Comparison of ENCODE assay signal across 1 cellular context in the genomic region with DNA sequence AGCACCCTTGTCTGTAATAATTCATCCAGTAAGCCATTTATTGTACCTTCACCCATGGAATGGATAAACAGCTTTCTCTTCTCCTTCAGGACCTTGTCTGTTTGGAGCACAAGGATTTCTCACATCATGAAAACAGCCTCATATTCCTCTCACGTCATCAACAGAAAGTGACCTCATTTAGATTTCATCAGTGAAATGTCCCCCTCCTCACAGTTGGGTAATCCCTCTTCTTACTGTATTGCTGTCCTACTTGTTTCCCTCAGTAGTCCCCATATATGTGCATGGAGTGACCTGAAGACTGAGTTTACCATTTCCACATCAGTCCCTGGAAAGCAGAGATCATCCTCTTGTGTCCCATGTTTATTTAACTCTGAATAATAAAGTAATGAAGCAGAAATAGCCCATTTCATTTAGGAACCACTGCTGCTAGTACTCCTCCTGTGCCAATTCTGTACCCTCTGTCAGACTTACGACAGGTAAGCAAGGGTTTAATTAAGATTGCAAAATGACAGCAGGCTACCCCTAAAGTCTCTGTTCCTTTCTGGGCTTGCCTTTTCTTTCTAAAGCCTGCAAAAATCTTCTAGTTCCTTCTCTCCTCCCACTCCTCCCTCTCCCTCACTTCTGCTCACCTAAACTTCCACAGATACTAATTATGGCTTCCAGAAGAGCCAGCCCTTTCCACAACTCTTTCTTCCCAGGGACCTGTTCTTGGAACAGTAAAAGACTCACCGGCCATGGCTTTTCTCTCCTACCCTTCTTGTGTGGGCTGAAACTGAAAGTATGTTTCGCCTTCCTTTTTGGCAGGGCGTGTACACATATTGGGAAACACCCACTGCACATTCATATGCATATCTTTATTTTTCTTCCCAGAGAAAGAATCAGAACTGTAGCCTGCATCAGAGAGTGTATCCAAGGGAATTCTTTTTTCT.
TF ChIP-seq lines count a peak whose summit lies in the region.

A gene (minus strand): TSS at position 774 of the 929 bp plus-strand sequence. CDS start 38 bp downstream, at position 736.

TF ChIP-seq in HepG2, 621 proteins besides CTCF, POLR2A, EP300 and RAD21:
- TF ChIP-seq BCL6 (CRISPR knock-in tag; IDR thresholded peaks at IDR 0.05) = peak; percentile 47; the same call in 1 of the 2 replicates
TF ChIP-seq in HepG2: peak in this region for 1; not testable (repeated sequence) for 620.
